8 cellular contexts compared by ENCODE assay signal in the genomic region with DNA sequence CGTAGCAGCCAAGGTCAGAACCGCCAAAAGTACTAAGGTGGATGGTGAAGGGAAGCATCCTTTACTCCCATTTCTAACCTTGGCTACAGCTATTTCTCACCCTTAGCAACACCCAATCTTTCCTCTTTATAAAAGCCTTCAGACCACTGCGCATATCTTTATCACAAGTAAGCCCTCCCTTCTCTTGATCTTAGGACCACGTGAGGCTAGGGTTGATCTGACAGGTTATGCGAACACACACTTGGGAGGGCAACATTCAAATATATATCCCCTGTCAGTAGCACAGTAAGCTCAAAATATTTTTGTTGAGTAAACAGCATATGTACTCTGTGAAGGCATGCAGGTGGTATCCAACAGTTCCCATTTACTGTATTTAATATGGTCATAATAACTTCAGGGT. TPM values are rescaled to one million over a fixed set of nuclear protein-coding genes. Genes with fewer than 3 reads are reported as not detected.
DNase-seq lines count a peak whose midpoint lies in the region; ATAC-seq lines count a peak whose summit lies in the region.

No MANE protein-coding gene starts in this region.

- H3K4me1 ChIP-seq in BLaER1 = peaks cover 23% of the 10 kb centered on the region
- H3K4me1 ChIP-seq in HUES64 (ENCODE audit: insufficient read depth, low read length) = peaks cover 16% of the 10 kb centered on the region

- DNase-seq in cerebellar cortex (ENCODE audit: low spot score) = peak; percentile 18
- DNase-seq in natural killer cell treated with Interleukin-12 subunit alpha and Interleukin-12 subunit beta and Interleukin-15 and Interleukin-18, amount 100 ng/mL, for 72 hours (ENCODE audit: low spot score) = no peak
- no peak for DNase-seq in cerebellum (ENCODE audit: low spot score)
- no peak for DNase-seq in NCI-H1417 (lab: John Stamatoyannopoulos, UW)
- DNase-seq in NCI-H128 (lab: John Stamatoyannopoulos, UW; ENCODE audit: unreplicated experiment) = no peak
- no peak for DNase-seq in ecto neural progenitor cell (ENCODE audit: low spot score)

- peak overlapping the region; percentile 74 to 88 for H3K27ac Mint-ChIP-seq in natural killer cell treated with Interleukin-12 subunit alpha and Interleukin-12 subunit beta and Interleukin-15 and Interleukin-18, amount 100 ng/mL, for 72 hours

- no peaks in the 10 kb centered on the region for H4K20me1 ChIP-seq in BLaER1

- H3K36me3 Mint-ChIP-seq in natural killer cell treated with Interleukin-12 subunit alpha and Interleukin-12 subunit beta and Interleukin-15 and Interleukin-18, amount 100 ng/mL, for 72 hours = no peaks in the 10 kb centered on the region

- H3K27me3 Mint-ChIP-seq in natural killer cell treated with Interleukin-12 subunit alpha and Interleukin-12 subunit beta and Interleukin-15 and Interleukin-18, amount 100 ng/mL, for 72 hours = peaks cover 0 to 2% of the 10 kb centered on the region in 2 donors

- H3K4me1 Mint-ChIP-seq in natural killer cell treated with Interleukin-12 subunit alpha and Interleukin-12 subunit beta and Interleukin-15 and Interleukin-18, amount 100 ng/mL, for 72 hours (ENCODE audit: low read depth in 2 of 2) = peaks cover 36 to 52% of the 10 kb centered on the region in 2 donors

- H3K36me3 ChIP-seq in BLaER1 (no peaks in the 10 kb centered on the region), HUES64 (ENCODE audit: insufficient read depth, low read length) (no peaks in the 10 kb centered on the region)

- H3K9ac ChIP-seq in BLaER1 = peak overlapping the region; percentile 91
- H3K9ac ChIP-seq in HUES64 (ENCODE audit: low read depth, low read length) = peak overlapping the region; percentile 95; the same call in 1 of the 2 replicates

- peak overlapping the region; percentile 86 for H3K4me3 ChIP-seq in BLaER1
- H3K4me3 ChIP-seq in HUES64 (ENCODE audit: low read length) = peak overlapping the region; percentile 92

- peaks cover 4% of the 10 kb centered on the region; the same call in 1 of the 2 replicates for H3K9me3 ChIP-seq in BLaER1
- H3K9me3 ChIP-seq in HUES64 (ENCODE audit: insufficient read depth, low read depth, low read length) = no peaks in the 10 kb centered on the region

- H3K27ac ChIP-seq in BLaER1 = peak overlapping the region; percentile 93
- H3K27ac ChIP-seq in HUES64 (ENCODE audit: low read depth, low read length) = peak overlapping the region; percentile 87; the same call in 1 of the 2 replicates

- ATAC-seq in natural killer cell treated with Interleukin-12 subunit alpha and Interleukin-12 subunit beta and Interleukin-15 and Interleukin-18, amount 100 ng/mL, for 72 hours = no peak

- H3K4me2 ChIP-seq in BLaER1 = peak overlapping the region; percentile 88

- H3K27me3 ChIP-seq in BLaER1 (no peaks in the 10 kb centered on the region), HUES64 (ENCODE audit: insufficient read depth, low read length) (peaks cover 18% of the 10 kb centered on the region; the same call in 1 of the 2 replicates)

- H3K4me3 Mint-ChIP-seq in natural killer cell treated with Interleukin-12 subunit alpha and Interleukin-12 subunit beta and Interleukin-15 and Interleukin-18, amount 100 ng/mL, for 72 hours = peak overlapping the region; percentile 87

- no peaks in the 10 kb centered on the region for H3K9me3 Mint-ChIP-seq in natural killer cell treated with Interleukin-12 subunit alpha and Interleukin-12 subunit beta and Interleukin-15 and Interleukin-18, amount 100 ng/mL, for 72 hours

- WGBS in HUES64 = 66% methylated on average over 4 of the region's 5 CpGs

RNA-seq across cellular contexts. Expression of a gene that starts 1.5 kb away (rescaled TPM):
- 8.9 TPM for polyA plus RNA-seq in HUES64 (2013, experiment 1 of 2)
- polyA plus RNA-seq in HUES64 (2013, experiment 2 of 2) = 11.2 TPM
- total RNA-seq in natural killer cell treated with Interleukin-12 subunit alpha and Interleukin-12 subunit beta and Interleukin-15 and Interleukin-18, amount 100 ng/mL, for 72 hours = 10 to 100 TPM; 15.4 to 22.3 TPM
- 23.6 TPM for total RNA-seq in cerebellum
